8 cellular contexts compared by ENCODE assay signal in genomic region chr14:74084277-74085046, GRCh38. TPM values are rescaled to one million over a fixed set of nuclear protein-coding genes. Genes with fewer than 3 reads are reported as not detected.
DNase-seq lines count a peak whose midpoint lies in the region; ATAC-seq and TF ChIP-seq lines count a peak whose summit lies in the region.

Gene ALDH6A1, minus strand, starts transcription at chr14:74084453. Its CDS starts 59 bp downstream, at chr14:74084394.
Gene LIN52, plus strand, starts transcription at chr14:74084956. Its CDS starts 19 bp downstream, at chr14:74084975.

- no peaks in the 10 kb centered on the region for H3K9me3 ChIP-seq in testis

- H3K27ac Mint-ChIP-seq in activated naive CD8-positive, alpha-beta T cell, result peak within 1 kb of the TSS; percentile 99

- no peaks in the 10 kb centered on the region for H3K27me3 ChIP-seq in testis

- H3K27ac ChIP-seq in testis, result peak within 1 kb of the TSS; percentile 88 to 89

- H3K4me1 ChIP-seq in testis, result peaks cover 20% of the 10 kb centered on the region

- DNase-seq in GM12865 (ENCODE audit: low read depth), result peak; percentile 100
- DNase-seq in NCI-H1105 (lab: John Stamatoyannopoulos, UW), result peak; percentile 100
- peak; percentile 98 for DNase-seq in SKM-1 treated with dmso at 0.1 percent for 144 hours (lab: John Stamatoyannopoulos, UW; ENCODE audit: unreplicated experiment)
- DNase-seq in glomerular visceral epithelial cell (ENCODE audit: extremely low spot score), result peak; percentile 100
- DNase-seq in omental fat pad (ENCODE audit: low spot score), result peak; percentile 99
- DNase-seq in testis, result peak; percentile 100

- WGBS in testis, 2 donors, result 0 to 1% methylated on average over 37 to 46 of the region's 46 CpGs

- H3K36me3 Mint-ChIP-seq in activated naive CD8-positive, alpha-beta T cell, result no peaks in the 10 kb centered on the region

- no peaks in the 10 kb centered on the region for H3K9me3 Mint-ChIP-seq in activated naive CD8-positive, alpha-beta T cell (ENCODE audit: low read depth)

- TF ChIP-seq CTCF in GM12865 (IDR thresholded peaks at IDR 0.05; ENCODE audit: insufficient read depth, low read depth, low read length, missing control alignments) (peak; percentile 16), omental fat pad (IDR thresholded peaks at IDR 0.05) (no peak), testis (IDR thresholded peaks at IDR 0.05) (no peak)

- intact Hi-C loops in testis (cut with DNase I; ENCODE audit: low total_unique reads), result no loop called here

- H3K4me1 Mint-ChIP-seq in activated naive CD8-positive, alpha-beta T cell (ENCODE audit: low read depth), result peaks cover 33% of the 10 kb centered on the region

- TF ChIP-seq POLR2A in testis (IDR thresholded peaks at IDR 0.05), result peak; percentile 88

- peak; percentile 94 for ATAC-seq in HG02642 (IDR thresholded peaks at IDR 0.05; ENCODE audit: poor library complexity, unreplicated experiment)
- ATAC-seq in omental fat pad (ENCODE audit: low FRiP score), result peak; percentile 99

- H3K36me3 ChIP-seq in testis (ENCODE audit: low read depth, missing control alignments), result no peaks in the 10 kb centered on the region

- peak within 1 kb of the TSS; percentile 100 for H3K4me3 Mint-ChIP-seq in activated naive CD8-positive, alpha-beta T cell

- H3K4me3 ChIP-seq in GM12865 (ENCODE audit: low read depth, low read length) (peak within 1 kb of the TSS; percentile 73), testis (peak within 1 kb of the TSS; percentile 68 to 72)

- no peaks in the 10 kb centered on the region for H3K27me3 Mint-ChIP-seq in activated naive CD8-positive, alpha-beta T cell

RNA-seq across cellular contexts. Expression of gene ALDH6A1, which starts in this region (rescaled TPM):
- total RNA-seq in omental fat pad (10 to 100 TPM; 42.8 to 70.4 (median 59.8) TPM), testis (10 to 100 TPM; 84.2 to 88.5 TPM)
- 57.2 TPM for polyA plus RNA-seq in testis (ENCODE audit: insufficient read depth, low read depth, low replicate concordance)

RNA-seq across cellular contexts. Expression of gene LIN52, which starts in this region (rescaled TPM):
- total RNA-seq in omental fat pad, result 10 to 100 TPM in 3 of 4 donors, 1 to 10 TPM in 1; 5.6 to 11.3 (median 10.8) TPM
- total RNA-seq in testis, result 10 to 100 TPM; 13.8 to 21.7 TPM
- polyA plus RNA-seq in testis (ENCODE audit: insufficient read depth, low read depth, low replicate concordance), result 18.9 TPM

Comparison
In these comparisons a context has a peak if more than half of its experiments do, and no peak if none do; other contexts are left out.
1. Peak in every context shown above with its lines: DNase-seq, ATAC-seq, H3K4me3 ChIP-seq and H3K27ac ChIP-seq.